In genomic region chr7:21767300-21767900, GRCh38 we compare ENCODE assay signal across 8 cellular contexts.
DNase-seq lines count a peak whose midpoint lies in the region; ATAC-seq and TF ChIP-seq lines count a peak whose summit lies in the region.

No MANE protein-coding gene starts in this region.

- H3K4me1 Mint-ChIP-seq in activated naive CD4-positive, alpha-beta T cell treated with anti-CD3 and anti-CD28 coated beads, Interleukin-2, amount 10 ng/mL, durations not matched to agents 7 days and 5 days: peaks cover 7% of the 10 kb centered on the region
- no peaks in the 10 kb centered on the region for H3K4me1 Mint-ChIP-seq in stimulated activated memory B cell treated with anti-CD40 and anti-IgM and Interleukin-4, amounts not matched to agents 10 μg/mL and 1 μg/mL and 100 μg/mL, for 72 hours

- peaks cover 19% of the 10 kb centered on the region for H3K27me3 Mint-ChIP-seq in activated naive CD4-positive, alpha-beta T cell treated with anti-CD3 and anti-CD28 coated beads, Interleukin-2, amount 10 ng/mL, durations not matched to agents 7 days and 5 days
- H3K27me3 Mint-ChIP-seq in stimulated activated memory B cell treated with anti-CD40 and anti-IgM and Interleukin-4, amounts not matched to agents 10 μg/mL and 1 μg/mL and 100 μg/mL, for 72 hours: peaks cover 7% of the 10 kb centered on the region

- H3K27me3 ChIP-seq in lung (ENCODE audit: control insufficient read depth, insufficient read depth): no peaks in the 10 kb centered on the region

- no peaks in the 10 kb centered on the region for H3K36me3 Mint-ChIP-seq in activated naive CD4-positive, alpha-beta T cell treated with anti-CD3 and anti-CD28 coated beads, Interleukin-2, amount 10 ng/mL, durations not matched to agents 7 days and 5 days
- H3K36me3 Mint-ChIP-seq in stimulated activated memory B cell treated with anti-CD40 and anti-IgM and Interleukin-4, amounts not matched to agents 10 μg/mL and 1 μg/mL and 100 μg/mL, for 72 hours: no peaks in the 10 kb centered on the region

- H3K4me3 ChIP-seq in lung: no peak overlapping the region

- CTCF ChIA-PET in activated naive CD4-positive, alpha-beta T cell treated with anti-CD3 and anti-CD28 coated beads, Interleukin-2, amount 10 ng/mL, durations not matched to agents 7 days and 5 days (lab: Charles Lee): interaction anchor here (0.6 to 5.2 kb wide), 7 partner anchors 9 to 517 kb away, joined by 3 to 26 read pairs (median 3); no protein-coding TSS in a partner anchor

- H3K4me3 Mint-ChIP-seq in activated naive CD4-positive, alpha-beta T cell treated with anti-CD3 and anti-CD28 coated beads, Interleukin-2, amount 10 ng/mL, durations not matched to agents 7 days and 5 days: no peak overlapping the region
- no peak overlapping the region for H3K4me3 Mint-ChIP-seq in stimulated activated memory B cell treated with anti-CD40 and anti-IgM and Interleukin-4, amounts not matched to agents 10 μg/mL and 1 μg/mL and 100 μg/mL, for 72 hours

- ATAC-seq in HG02610 (IDR thresholded peaks at IDR 0.05; ENCODE audit: unreplicated experiment): peak; percentile 82
- peak; percentile 80 for ATAC-seq in lung (ENCODE audit: insufficient read depth, low FRiP score)
- ATAC-seq in stimulated activated memory B cell treated with anti-CD40 and anti-IgM and Interleukin-4, amounts not matched to agents 10 μg/mL and 1 μg/mL and 100 μg/mL, for 72 hours: no peak

- H3K9me3 Mint-ChIP-seq in activated naive CD4-positive, alpha-beta T cell treated with anti-CD3 and anti-CD28 coated beads, Interleukin-2, amount 10 ng/mL, durations not matched to agents 7 days and 5 days: no peaks in the 10 kb centered on the region
- H3K9me3 Mint-ChIP-seq in stimulated activated memory B cell treated with anti-CD40 and anti-IgM and Interleukin-4, amounts not matched to agents 10 μg/mL and 1 μg/mL and 100 μg/mL, for 72 hours: no peaks in the 10 kb centered on the region

- peaks cover 2 to 6% of the 10 kb centered on the region in 2 donors for H3K4me1 ChIP-seq in lung (ENCODE audit: control insufficient read depth in 2 of 2, insufficient read depth in 2 of 2, low read length in 2 of 2)

- H3K27ac ChIP-seq in lung (ENCODE audit: low read depth in 1 of 2, low read length in 1 of 2): no peak overlapping the region

- no peaks in the 10 kb centered on the region for H3K36me3 ChIP-seq in lung (ENCODE audit: control insufficient read depth in 2 of 2, insufficient read depth in 2 of 2, low read length in 2 of 2)

- H3K9me3 ChIP-seq in lung (ENCODE audit: control insufficient read depth in 2 of 2, insufficient read depth in 1 of 2, low read length in 1 of 2): no peaks in the 10 kb centered on the region

- DNase-seq in activated naive CD4-positive, alpha-beta T cell treated with anti-CD3 and anti-CD28 coated beads, Interleukin-2, amount 10 ng/mL, durations not matched to agents 7 days and 5 days: peak; percentile 32
- DNase-seq in activated naive CD4-positive, alpha-beta T cell (lab: John Stamatoyannopoulos, UW): no peak
- DNase-seq in NCI-H1048 (lab: John Stamatoyannopoulos, UW): peak; percentile 21
- DNase-seq in SHP77 treated with DMSO at 0.1 percent for 48 hours (lab: John Stamatoyannopoulos, UW): peak; percentile 89
- DNase-seq in dermis blood vessel endothelial cell: peak; percentile 86
- DNase-seq in lung (ENCODE audit: low spot score): peak; percentile 62

- WGBS in lung, 2 donors: 24 to 25% methylated on average over 6 of the region's 6 CpGs

- TF ChIP-seq CTCF in lung (IDR thresholded peaks at IDR 0.05; ENCODE audit: control extremely low read depth, extremely low read depth): peak; percentile 25

- H3K27ac Mint-ChIP-seq in activated naive CD4-positive, alpha-beta T cell treated with anti-CD3 and anti-CD28 coated beads, Interleukin-2, amount 10 ng/mL, durations not matched to agents 7 days and 5 days: no peak overlapping the region
- H3K27ac Mint-ChIP-seq in stimulated activated memory B cell treated with anti-CD40 and anti-IgM and Interleukin-4, amounts not matched to agents 10 μg/mL and 1 μg/mL and 100 μg/mL, for 72 hours: no peak overlapping the region

Comparison
In these comparisons a context has a peak if more than half of its experiments do, and no peak if none do; other contexts are left out.
1. DNase-seq: peak in activated naive CD4-positive, alpha-beta T cell treated with anti-CD3 and anti-CD28 coated beads, Interleukin-2, amount 10 ng/mL, durations not matched to agents 7 days and 5 days (single experiment), NCI-H1048 (single experiment), SHP77 treated with DMSO at 0.1 percent for 48 hours (single experiment), dermis blood vessel endothelial cell (single experiment) and lung (single experiment); none in activated naive CD4-positive, alpha-beta T cell (0 of 4).